Comparison of ENCODE assay signal across 8 cellular contexts in the genomic region with DNA sequence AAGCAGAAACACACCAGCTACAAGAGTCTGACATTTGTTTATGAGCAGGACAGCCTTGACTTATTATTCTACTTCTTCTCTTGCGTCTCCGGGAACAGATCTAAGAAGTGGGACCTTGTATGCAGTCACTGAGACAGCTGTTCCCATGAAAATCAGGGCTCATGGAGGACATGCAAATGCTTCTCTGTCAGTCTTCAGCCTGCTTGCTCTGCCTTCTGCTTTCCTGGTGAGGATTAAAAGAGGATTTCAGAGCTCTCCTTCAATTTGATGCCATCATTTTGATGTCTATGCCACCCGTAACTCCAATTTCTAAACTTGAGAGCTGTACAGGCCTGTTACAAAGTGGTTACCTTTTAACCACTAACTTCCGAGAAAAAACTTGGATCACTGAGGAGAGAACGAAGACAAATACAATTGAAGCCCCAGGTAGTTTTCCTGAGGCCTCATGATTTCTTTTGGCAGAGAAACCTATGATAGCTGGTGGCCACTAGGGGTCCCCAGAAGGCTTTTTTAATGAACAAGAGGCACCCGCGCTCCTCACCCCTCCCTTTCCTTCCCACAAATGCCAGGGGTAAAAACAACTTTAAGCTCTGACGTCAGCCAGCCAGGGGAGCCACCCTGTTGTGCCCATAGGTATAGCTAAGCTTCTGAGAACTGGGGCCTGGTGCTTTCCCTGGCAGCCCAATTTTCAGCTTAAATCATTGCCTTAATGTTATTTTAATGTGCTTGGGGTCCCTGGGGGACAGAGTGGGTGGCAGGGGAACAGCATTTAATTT.
A peak's percentile ranks its signal among the peaks of the same experiment; 100 is the strongest.
DNase-seq lines count a peak whose midpoint lies in the region; ATAC-seq, FAIRE-seq and TF ChIP-seq lines count a peak whose summit lies in the region.

No MANE protein-coding gene starts in this region.

- peak overlapping the region; percentile 18 to 49 (median 29) for H3K27ac ChIP-seq in sigmoid colon

- no peak overlapping the region for H3K4me3 ChIP-seq in sigmoid colon

- peaks cover 0 to 11% (median 8%) of the 10 kb centered on the region in 4 donors for H3K4me1 ChIP-seq in sigmoid colon

- TF ChIP-seq POLR2A in sigmoid colon (IDR thresholded peaks at IDR 0.05): no peak

- FAIRE-seq in GM18507 (lab: Jason Lieb, UNC): peak; percentile 64

- ATAC-seq in HG02943 (IDR thresholded peaks at IDR 0.05; ENCODE audit: low read depth, unreplicated experiment): peak; percentile 87

- DNase-seq in GM18507 (ENCODE audit: extremely low spot score, insufficient read length, low read depth) (no peak), NCI-H1436 treated with DMSO at 0.1 percent for 48 hours (lab: John Stamatoyannopoulos, UW) (peak; percentile 69), T-helper 2 cell (peak; percentile 46 to 98 (median 79)), anterior cingulate cortex (lab: John Stamatoyannopoulos, UW) (peak in 51 of 58 donors; percentile 9 to 78 (median 47)), hepatic stellate cell (ENCODE audit: low spot score) (peak; percentile 35), sigmoid colon (peak; percentile 92), 8988T (no peak)

- TF ChIP-seq CTCF in sigmoid colon (IDR thresholded peaks at IDR 0.05): peak; percentile 42 to 80 (median 52)

- WGBS in sigmoid colon, 2 donors: 33% methylated on average over 8 of the region's 8 CpGs

- intact Hi-C loops in sigmoid colon (cut with DNase I): loop anchor here (10.0 kb wide), 2 partner anchors 102 to 1252 kb away; a partner anchor contains a TSS

- peak in 1 of 4 donors; percentile 21 for TF ChIP-seq EP300 in sigmoid colon (IDR thresholded peaks at IDR 0.05)

- H3K27me3 ChIP-seq in sigmoid colon: no peaks in the 10 kb centered on the region

- H3K9me3 ChIP-seq in sigmoid colon: no peaks in the 10 kb centered on the region

- H3K36me3 ChIP-seq in sigmoid colon: no peaks in the 10 kb centered on the region

Comparison
In these comparisons a context has a peak if more than half of its experiments do, and no peak if none do; other contexts are left out.
1. DNase-seq: peak in NCI-H1436 treated with DMSO at 0.1 percent for 48 hours (single experiment), T-helper 2 cell (5 of 5), anterior cingulate cortex (51 of 58), hepatic stellate cell (single experiment) and sigmoid colon (single experiment); none in GM18507 (single experiment) and 8988T (single experiment).